Comparison of ENCODE assay signal across 5 cellular contexts in the genomic region with DNA sequence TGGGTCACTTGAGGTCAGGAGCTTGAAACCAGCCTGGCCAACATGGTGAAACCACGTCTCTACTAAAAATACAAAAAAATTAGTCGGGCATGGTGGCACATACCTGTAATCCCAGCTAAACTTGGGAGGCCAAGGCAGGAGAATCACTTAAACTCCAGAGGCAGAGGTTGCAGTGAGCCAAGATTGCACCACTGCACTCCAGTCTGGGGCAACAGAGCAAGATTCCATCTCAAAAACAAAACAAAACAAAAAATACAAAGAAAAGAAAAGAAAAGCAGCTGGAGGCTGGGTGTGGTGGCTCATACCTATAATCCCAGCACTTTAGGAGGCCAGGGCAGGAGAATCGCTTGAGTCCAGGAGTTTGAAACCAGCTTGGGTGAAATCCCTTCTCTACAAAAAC. TPM values are rescaled to one million over a fixed set of nuclear protein-coding genes. Genes with fewer than 3 reads are reported as not detected.
DNase-seq lines count a peak whose midpoint lies in the region; TF ChIP-seq lines count a peak whose summit lies in the region.
"Not testable (repeated sequence)": the region's sequence is repeated elsewhere in the genome, so short reads cannot be mapped to it uniquely, and the experiment has no call there.

No MANE protein-coding gene starts in this region.

- H3K36me3 ChIP-seq in HEK293 (ENCODE audit: control insufficient read depth in 2 of 2, insufficient read depth in 1 of 2, low read length in 2 of 2); PC-9 (ENCODE audit: low read depth); colonic mucosa; transverse colon: not testable (repeated sequence)

- DNase-seq in PC-9, colonic mucosa, transverse colon: not testable (repeated sequence)

- TF ChIP-seq POLR2A in transverse colon (IDR thresholded peaks at IDR 0.05): not testable (repeated sequence)

- H2AFZ ChIP-seq in PC-9: not testable (repeated sequence)

- H3K27ac ChIP-seq in HEK293 (ENCODE audit: extremely low read depth, low read depth, low read length): not testable (repeated sequence)
- H3K27ac ChIP-seq in PC-9: peak overlapping the region; percentile 97
- H3K27ac ChIP-seq in VCaP: peak overlapping the region; percentile 73; the same call in 1 of the 2 replicates
- H3K27ac ChIP-seq in colonic mucosa: peak overlapping the region; percentile 90
- H3K27ac ChIP-seq in transverse colon: peak overlapping the region; percentile 82 to 91 (median 88)

- peaks cover 37% of the 10 kb centered on the region for H3F3A ChIP-seq in PC-9 (ENCODE audit: insufficient read depth, low read depth)

- not testable (repeated sequence) for TF ChIP-seq CTCF in HEK293 (tag by site-specific recombination; IDR thresholded peaks at IDR 0.05); PC-9 (conservative IDR thresholded peaks at IDR 0.05); VCaP (conservative IDR thresholded peaks at IDR 0.05); colonic mucosa (IDR thresholded peaks at IDR 0.05); transverse colon (IDR thresholded peaks at IDR 0.05)

- not testable (repeated sequence) for H3K27me3 ChIP-seq in PC-9 (ENCODE audit: insufficient read depth, low read depth); colonic mucosa; transverse colon

- not testable (repeated sequence) for BruUV-seq in PC-9 (replicated peaks; lab: Mats Ljungman, UMichigan)

- H3K4me2 ChIP-seq in PC-9: not testable (repeated sequence)

- not testable (repeated sequence) for H3K4me3 ChIP-seq in HEK293 (ENCODE audit: low read depth, low read length); PC-9; colonic mucosa; transverse colon

- intact Hi-C loops in PC-9 (cut with micrococcal nuclease; ENCODE audit: unreplicated experiment); colonic mucosa (cut with DNase I); transverse colon (cut with DNase I; ENCODE audit: low total_unique reads): not testable (repeated sequence)

- not testable (repeated sequence) for H3K9me2 ChIP-seq in PC-9 (ENCODE audit: insufficient read depth)

- not testable (repeated sequence) for H4K20me1 ChIP-seq in PC-9 (ENCODE audit: insufficient read depth)

- not testable (repeated sequence) for H3K4me1 ChIP-seq in HEK293 (ENCODE audit: control insufficient read depth, insufficient read depth, low read length); colonic mucosa
- H3K4me1 ChIP-seq in PC-9 (replicated peaks; ENCODE audit: insufficient read depth) (peaks cover 52% of the 10 kb centered on the region), transverse colon (peaks cover 7 to 33% (median 30%) of the 10 kb centered on the region in 4 donors)

- whole genome bisulfite sequencing in transverse colon (ENCODE audit: low coverage in 1 of 2), 2 donors: 85% methylated on average over 3 of the region's 3 CpGs; no CpG with 5 or more reads in 1 of the 2 donors

- CTCF ChIA-PET in HEK293 (lab: Yijun Ruan, JAX): interaction anchor here (0.7 kb wide), 1 partner anchor 419 kb away, joined by 3 read pairs; no protein-coding TSS in a partner anchor
- CTCF ChIA-PET in PC-9 (lab: Charles Lee): not testable (repeated sequence)

- not testable (repeated sequence) for TF ChIP-seq EP300 in transverse colon (IDR thresholded peaks at IDR 0.05; ENCODE audit: low read depth)

- not testable (repeated sequence) for H3K79me2 ChIP-seq in PC-9 (ENCODE audit: low read depth)

- POLR2A ChIA-PET in HEK293 (lab: Yijun Ruan, JAX); PC-9 (lab: Charles Lee; ENCODE audit: unreplicated experiment): not testable (repeated sequence)

- in situ Hi-C loops in transverse colon (cut with MboI; ENCODE audit: low pct_ligation_motif_present in 1 of 4, low pct_unique_long_range_greater_than_20kb in 1 of 4, low sequenced_read_pairs in 3 of 4): not testable (repeated sequence)

- not testable (repeated sequence) for H3K9me3 ChIP-seq in HEK293 (ENCODE audit: control insufficient read depth, insufficient read depth, low read depth, low read length); PC-9 (ENCODE audit: insufficient read depth, low read depth); colonic mucosa; transverse colon

- H3K9ac ChIP-seq in colonic mucosa (ENCODE audit: low read depth in 2 of 2, low read length in 2 of 2): peak overlapping the region in 1 of 2 donors; percentile 24

TF ChIP-seq in HEK293, 187 proteins besides CTCF, POLR2A, EP300 and RAD21:
- peak; percentile 52; the same call in 1 of the 2 replicates for TF ChIP-seq KLF1 (tag by site-specific recombination; IDR thresholded peaks at IDR 0.05)

RNA-seq across cellular contexts. Expression of a gene that starts 36.7 kb away (rescaled TPM):
- total RNA-seq in PC-9 (2021): 20.2 and 23.2 TPM in 2 replicates
- total RNA-seq in colonic mucosa: 100 to 1,000 TPM; 150 to 190 TPM
- total RNA-seq in transverse colon: 100 to 1,000 TPM in 1 of 4 donors, 10 to 100 TPM in 3; 32.2 to 122 (median 82.1) TPM
